16 cellular contexts compared by ENCODE assay signal in the genomic region with DNA sequence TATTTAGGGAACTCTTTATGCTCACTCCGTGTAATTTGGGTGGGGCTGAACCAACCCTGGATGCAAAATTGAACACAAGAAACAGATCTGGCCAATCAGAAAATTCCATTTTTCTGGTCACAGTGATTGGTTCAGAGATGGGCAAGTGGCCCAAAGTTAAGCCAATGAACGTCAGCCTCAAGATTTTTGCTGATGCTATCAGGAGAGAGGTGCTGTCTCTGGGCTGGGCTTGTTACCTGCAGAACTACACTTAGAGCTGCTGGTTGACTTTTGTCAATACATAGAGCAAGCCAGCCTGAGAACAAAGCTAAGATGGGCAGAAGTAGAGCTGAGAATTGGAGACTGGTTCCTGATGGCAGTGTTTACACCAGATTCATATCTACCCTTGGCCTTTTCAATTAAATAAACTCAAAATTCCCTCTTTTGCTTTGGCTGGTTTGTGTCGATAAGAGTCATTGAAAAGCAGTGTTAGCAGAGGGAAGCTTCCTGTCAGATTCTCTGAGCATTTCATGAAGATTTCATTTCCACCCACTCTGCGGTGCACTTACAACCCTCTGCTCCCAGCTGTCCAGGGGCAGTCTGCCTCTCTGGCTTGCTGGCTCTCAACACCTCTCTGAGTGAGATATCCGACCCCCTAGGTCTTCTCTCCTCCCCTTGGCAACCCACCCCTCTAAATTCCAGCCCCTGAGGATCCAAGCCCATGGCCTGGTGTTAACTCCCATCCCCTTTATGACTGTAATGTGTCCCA.
"Had no signal": no experiment of that assay in that cellular context is flagged by ENCODE, and none has a peak within 500 bp of the region (broad histone marks: within the 10 kb centered on the region; RNA-seq: fewer than 3 reads in every experiment).

No MANE protein-coding gene starts in this region.

- H3K4me3 ChIP-seq: dorsolateral prefrontal cortex, esophagus muscularis mucosa, sigmoid colon, thyroid gland, vagina had no signal

- H3K27me3 Mint-ChIP-seq: activated CD4-positive, alpha-beta T cell treated with anti-CD3 and anti-CD28 coated beads, Interleukin-2, amount 10 ng/mL, durations not matched to agents 24 days and 14 days; progenitor cell of endocrine pancreas had no signal

- H3K27ac ChIP-seq: brain microvascular endothelial cell, dorsolateral prefrontal cortex, esophagus muscularis mucosa, sigmoid colon, thyroid gland, vagina had no signal

- H3K27me3 ChIP-seq: brain microvascular endothelial cell, esophagus muscularis mucosa, sigmoid colon, thyroid gland, vagina had no signal

- DNase-seq: activated CD4-positive, alpha-beta T cell treated with anti-CD3 and anti-CD28 coated beads, Interleukin-2, amount 10 ng/mL, durations not matched to agents 24 days and 14 days; activated T-cell treated with anti-CD3 and anti-CD28 coated beads for 4 hours; amygdala; cerebellar nuclear complex; dorsolateral prefrontal cortex; glutamatergic neuron; naive thymus-derived CD4-positive, alpha-beta T cell; T-helper 17 cell; thyroid gland had no signal

- H3K4me1 ChIP-seq: thyroid gland, vagina had no signal

- H3K4me1 Mint-ChIP-seq: activated naive CD4-positive, alpha-beta T cell treated with anti-CD3 and anti-CD28 coated beads, Interleukin-2, amount 50 U/mL, for 24 hours; WTC11 had no signal

- H3K4me3 Mint-ChIP-seq: activated CD4-positive, alpha-beta T cell treated with anti-CD3 and anti-CD28 coated beads, Interleukin-2, amount 10 ng/mL, durations not matched to agents 24 days and 14 days; activated naive CD4-positive, alpha-beta T cell treated with anti-CD3 and anti-CD28 coated beads, Interleukin-2, amount 50 U/mL, for 24 hours; naive thymus-derived CD4-positive, alpha-beta T cell; T-helper 17 cell; WTC11 had no signal

- H3K27ac Mint-ChIP-seq: activated CD4-positive, alpha-beta T cell treated with anti-CD3 and anti-CD28 coated beads, Interleukin-2, amount 10 ng/mL, durations not matched to agents 24 days and 14 days; activated naive CD4-positive, alpha-beta T cell treated with anti-CD3 and anti-CD28 coated beads, Interleukin-2, amount 50 U/mL, for 24 hours; progenitor cell of endocrine pancreas; T-helper 17 cell; WTC11 had no signal

- H3K36me3 ChIP-seq: brain microvascular endothelial cell, esophagus muscularis mucosa, sigmoid colon, thyroid gland, vagina had no signal

- H3K9me3 ChIP-seq: sigmoid colon, thyroid gland, vagina had no signal

- ATAC-seq: T-helper 17 cell, WTC11 had no signal
